9 cellular contexts compared by ENCODE assay signal in genomic region chr19:11125994-11126685, GRCh38. TPM values are rescaled to one million over a fixed set of nuclear protein-coding genes. Genes with fewer than 3 reads are reported as not detected.
DNase-seq lines count a peak whose midpoint lies in the region; ATAC-seq and TF ChIP-seq lines count a peak whose summit lies in the region.
"Had no signal": no experiment of that assay in that cellular context is flagged by ENCODE, and none has a peak within 500 bp of the region (broad histone marks: within the 10 kb centered on the region; RNA-seq: fewer than 3 reads in every experiment).

No MANE protein-coding gene starts in this region.

- H3K27ac Mint-ChIP-seq in activated naive CD8-positive, alpha-beta T cell treated with anti-CD3 and anti-CD28 coated beads for 36 hours = no peak overlapping the region
- H3K27ac Mint-ChIP-seq: activated naive CD8-positive, alpha-beta T cell had no signal

- peaks cover 31% of the 10 kb centered on the region for H3K36me3 Mint-ChIP-seq in activated naive CD8-positive, alpha-beta T cell treated with anti-CD3 and anti-CD28 coated beads for 36 hours

- H3K27me3 ChIP-seq in KMS-11 (ENCODE audit: insufficient read depth, low read depth) = no peaks in the 10 kb centered on the region
- H3K27me3 ChIP-seq in SU-DHL-6 (ENCODE audit: low read length) = no peaks in the 10 kb centered on the region
- H3K27me3 ChIP-seq in psoas muscle (ENCODE audit: insufficient read depth in 3 of 3, low read length in 2 of 3) = no peaks in the 10 kb centered on the region

- H3K27ac ChIP-seq in KMS-11 (no peak overlapping the region), SU-DHL-6 (ENCODE audit: low read depth, low read length) (no peak overlapping the region), psoas muscle (no peak overlapping the region)

- H3K4me1 Mint-ChIP-seq in activated naive CD8-positive, alpha-beta T cell treated with anti-CD3 and anti-CD28 coated beads for 36 hours = no peaks in the 10 kb centered on the region

- TF ChIP-seq CTCF in KMS-11 (conservative IDR thresholded peaks at IDR 0.05; ENCODE audit: low read depth, low read length) = peak; percentile 82
- TF ChIP-seq CTCF in SU-DHL-6 (IDR thresholded peaks at IDR 0.05; ENCODE audit: insufficient read depth, low read length, poor library complexity, severe bottlenecking) = peak; percentile 66
- TF ChIP-seq CTCF in psoas muscle (IDR thresholded peaks at IDR 0.05) = peak; percentile 67

- H3K27me3 Mint-ChIP-seq in activated naive CD8-positive, alpha-beta T cell treated with anti-CD3 and anti-CD28 coated beads for 36 hours = no peaks in the 10 kb centered on the region
- H3K27me3 Mint-ChIP-seq: activated naive CD8-positive, alpha-beta T cell had no signal

- H3F3A ChIP-seq in SU-DHL-6 (ENCODE audit: insufficient read depth) = peaks cover 2% of the 10 kb centered on the region; the same call in 1 of the 2 replicates

- ATAC-seq in psoas muscle (peak; percentile 59 to 85 (median 68)), HG03342 (IDR thresholded peaks at IDR 0.05; ENCODE audit: unreplicated experiment) (no peak), GM19467 (IDR thresholded peaks at IDR 0.05; ENCODE audit: unreplicated experiment) (no peak)

- DNase-seq in DMS153 (lab: John Stamatoyannopoulos, UW) (peak; percentile 21), cardiac septum (ENCODE audit: low spot score) (peak; percentile 85), psoas muscle (peak; percentile 78 to 85)
- peak; percentile 67 for DNase-seq in activated naive CD8-positive, alpha-beta T cell treated with anti-CD3 and anti-CD28 coated beads for 36 hours

- no peaks in the 10 kb centered on the region for H3K9me3 Mint-ChIP-seq in activated naive CD8-positive, alpha-beta T cell treated with anti-CD3 and anti-CD28 coated beads for 36 hours

- no peak overlapping the region for H3K4me3 Mint-ChIP-seq in activated naive CD8-positive, alpha-beta T cell treated with anti-CD3 and anti-CD28 coated beads for 36 hours
- H3K4me3 Mint-ChIP-seq: activated naive CD8-positive, alpha-beta T cell had no signal

- no peaks in the 10 kb centered on the region for H3K9me2 ChIP-seq in SU-DHL-6 (replicated peaks; ENCODE audit: insufficient read depth, low read length)

- intact Hi-C loops in cardiac septum (cut with DNase I) = loop anchor here (5.0 to 10.0 kb wide), 2 partner anchors 189 to 319 kb away; no protein-coding TSS in a partner anchor
- intact Hi-C loops in psoas muscle (cut with DNase I) = loop anchor here (5.0 kb wide), 1 partner anchor 89 kb away; no protein-coding TSS in a partner anchor

- H3K36me3 ChIP-seq in KMS-11 (ENCODE audit: insufficient read depth) (peaks cover 14% of the 10 kb centered on the region; the same call in 1 of the 2 replicates), SU-DHL-6 (ENCODE audit: low read length) (peaks cover 15% of the 10 kb centered on the region), psoas muscle (ENCODE audit: insufficient read depth in 1 of 2, low read depth in 1 of 2) (peaks cover 0 to 64% of the 10 kb centered on the region in 2 donors)

- H3K9me3 ChIP-seq in SU-DHL-6 (ENCODE audit: insufficient read depth, low read length) (no peaks in the 10 kb centered on the region), psoas muscle (no peaks in the 10 kb centered on the region)

- H3K9ac ChIP-seq in KMS-11 (no peak overlapping the region), SU-DHL-6 (ENCODE audit: low read length) (no peak overlapping the region)

- WGBS in psoas muscle, 3 donors = 55 to 60% (median 57%) methylated on average over 11 of the region's 11 CpGs

- H3K4me2 ChIP-seq in KMS-11 (no peak overlapping the region), SU-DHL-6 (ENCODE audit: low read depth, low read length, poor library complexity, severe bottlenecking) (no peak overlapping the region)

- H2AFZ ChIP-seq in KMS-11 (ENCODE audit: low read depth) = no peak overlapping the region
- no peak overlapping the region for H2AFZ ChIP-seq in SU-DHL-6 (ENCODE audit: low read depth, low read length, severe bottlenecking)

- H3K79me2 ChIP-seq in KMS-11 (ENCODE audit: insufficient read depth, low read depth) = no peaks in the 10 kb centered on the region
- H3K79me2 ChIP-seq in SU-DHL-6 (ENCODE audit: insufficient read depth, low read length) = no peaks in the 10 kb centered on the region

- no peaks in the 10 kb centered on the region for H4K20me1 ChIP-seq in KMS-11 (ENCODE audit: insufficient read depth)
- H4K20me1 ChIP-seq in SU-DHL-6 (ENCODE audit: low read depth, low read length) = no peaks in the 10 kb centered on the region

- no peak overlapping the region for H3K4me3 ChIP-seq in KMS-11 (IDR thresholded peaks at IDR 0.05; ENCODE audit: insufficient read depth, low read depth, low read length)
- H3K4me3 ChIP-seq in SU-DHL-6 (ENCODE audit: insufficient read depth, low read length, poor library complexity, severe bottlenecking) = no peak overlapping the region
- H3K4me3 ChIP-seq in psoas muscle = no peak overlapping the region

- H3K4me1 ChIP-seq in KMS-11 (ENCODE audit: low read depth, poor library complexity, severe bottlenecking) (no peaks in the 10 kb centered on the region), psoas muscle (no peaks in the 10 kb centered on the region)

RNA-seq across cellular contexts. Expression of gene SPC24, which starts 29.4 kb away (rescaled TPM):
- total RNA-seq in activated naive CD8-positive, alpha-beta T cell treated with anti-CD3 and anti-CD28 coated beads for 36 hours = 10 to 100 TPM; 54.4 TPM
- total RNA-seq in cardiac septum (3.8 TPM), psoas muscle (1 to 10 TPM in 2 of 4 donors, under 1 TPM in 2; 0.51 to 1.7 (median 0.98) TPM)
- polyA plus RNA-seq in psoas muscle = under 1 TPM; 0.14 to 0.55 (median 0.44) TPM

RNA-seq across cellular contexts. Expression of gene LDLR, which starts 36.9 kb away (rescaled TPM):
- 10 to 100 TPM; 67.3 to 68.8 TPM for total RNA-seq in activated naive CD8-positive, alpha-beta T cell treated with anti-CD3 and anti-CD28 coated beads for 36 hours
- total RNA-seq in cardiac septum (22.1 TPM), psoas muscle (10 to 100 TPM in 1 of 4 donors, 1 to 10 TPM in 3; 3.2 to 10.1 (median 6.0) TPM)
- 1 to 10 TPM; 1.7 to 5.4 (median 2.2) TPM for polyA plus RNA-seq in psoas muscle

Comparison
In these comparisons a context has a peak if more than half of its experiments do, and no peak if none do; other contexts are left out.
1. DNase-seq: peak in every context shown above with its lines; median percentile 85 in cardiac septum; 82 in psoas muscle; 67 in activated naive CD8-positive, alpha-beta T cell treated with anti-CD3 and anti-CD28 coated beads for 36 hours; 21 in DMS153.
2. ATAC-seq: peak in psoas muscle (4 of 4); none in HG03342 (single experiment) and GM19467 (single experiment).
3. RNA of gene SPC24, which starts 29.4 kb away (total RNA-seq): 54.4 TPM in activated naive CD8-positive, alpha-beta T cell treated with anti-CD3 and anti-CD28 coated beads for 36 hours; 3.8 TPM in cardiac septum (single experiment) and 0.51 to 1.7 TPM in psoas muscle; every median in the first group is over 10 times any median in the second.
4. Peak in every context shown above with its lines, with median percentiles within 50 percentile points of each other: CTCF ChIP-seq.